Comparison of ENCODE assay signal across 8 cellular contexts in the genomic region with DNA sequence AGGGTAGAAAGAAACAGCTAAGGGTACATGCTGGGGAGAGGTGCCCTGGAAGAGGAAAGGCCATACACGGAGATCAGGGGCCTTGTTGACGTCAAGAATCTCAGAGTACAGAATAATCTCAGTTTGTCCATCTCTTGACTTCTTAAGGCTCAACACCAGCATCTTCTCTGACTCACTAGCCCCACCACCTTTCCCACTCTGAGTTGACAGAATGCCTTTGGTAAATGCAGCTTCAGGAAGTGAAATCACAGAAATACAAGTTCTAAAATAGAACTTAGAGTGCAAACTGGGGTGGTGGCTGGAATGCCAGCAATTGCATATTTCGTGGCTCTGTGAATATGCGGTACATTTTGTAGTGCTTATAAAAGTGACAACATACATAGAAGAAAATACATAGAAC. TPM values are rescaled to one million over a fixed set of nuclear protein-coding genes. Genes with fewer than 3 reads are reported as not detected.
DNase-seq lines count a peak whose midpoint lies in the region; TF ChIP-seq lines count a peak whose summit lies in the region.

No MANE protein-coding gene starts in this region.

- H3K9me3 ChIP-seq in SJCRH30 (replicated peaks) = no peaks in the 10 kb centered on the region

- no peaks in the 10 kb centered on the region for H3K27me3 ChIP-seq in SJCRH30

- TF ChIP-seq CTCF in GM12865 (IDR thresholded peaks at IDR 0.05; ENCODE audit: insufficient read depth, low read depth, low read length, missing control alignments) = peak; percentile 5
- TF ChIP-seq CTCF in WI38 (IDR thresholded peaks at IDR 0.05; ENCODE audit: low read depth, low read length) = no peak

- H3K4me1 ChIP-seq in SJCRH30 = no peaks in the 10 kb centered on the region; the same call in none of the 2 replicates

- H3K27ac ChIP-seq in SJCRH30 = no peak overlapping the region

- DNase-seq in A172 (ENCODE audit: low spot score) (peak; percentile 14), GM12865 (ENCODE audit: low read depth) (peak; percentile 27), iris pigment epithelial cell (ENCODE audit: low read depth) (peak; percentile 84), middle frontal gyrus (ENCODE audit: extremely low spot score, low spot score) (no peak), NCI-H2029 treated with DMSO at 0.1 percent for 48 hours (lab: John Stamatoyannopoulos, UW) (no peak), SJCRH30 (no peak), NCI-H446 (lab: John Stamatoyannopoulos, UW) (no peak)

- no peaks in the 10 kb centered on the region for H3K36me3 ChIP-seq in SJCRH30

- H3K4me3 ChIP-seq in GM12865 (ENCODE audit: low read depth, low read length) (peak overlapping the region; percentile 88), WI38 (ENCODE audit: low read depth, low read length) (peak overlapping the region; percentile 17; the same call in 1 of the 2 replicates), SJCRH30 (no peak overlapping the region)

RNA-seq across cellular contexts. Expression of a gene that starts 1.6 kb away (rescaled TPM):
- 30.7 and 31.7 TPM in 2 replicates for total RNA-seq in A172 (2014; rRNA removed; shearing (Covaris generic))
- total RNA-seq in SJCRH30 (2014; rRNA removed; shearing (Covaris generic)) = 42.9 and 45.0 TPM in 2 replicates

Comparison
In these comparisons a context has a peak if more than half of its experiments do, and no peak if none do; other contexts are left out.
1. DNase-seq: peak in A172 (single experiment), GM12865 (single experiment) and iris pigment epithelial cell (single experiment); none in middle frontal gyrus (single experiment), NCI-H2029 treated with DMSO at 0.1 percent for 48 hours (single experiment), SJCRH30 (0 of 2) and NCI-H446 (0 of 2).